23 cellular contexts compared by ENCODE assay signal in the genomic region with DNA sequence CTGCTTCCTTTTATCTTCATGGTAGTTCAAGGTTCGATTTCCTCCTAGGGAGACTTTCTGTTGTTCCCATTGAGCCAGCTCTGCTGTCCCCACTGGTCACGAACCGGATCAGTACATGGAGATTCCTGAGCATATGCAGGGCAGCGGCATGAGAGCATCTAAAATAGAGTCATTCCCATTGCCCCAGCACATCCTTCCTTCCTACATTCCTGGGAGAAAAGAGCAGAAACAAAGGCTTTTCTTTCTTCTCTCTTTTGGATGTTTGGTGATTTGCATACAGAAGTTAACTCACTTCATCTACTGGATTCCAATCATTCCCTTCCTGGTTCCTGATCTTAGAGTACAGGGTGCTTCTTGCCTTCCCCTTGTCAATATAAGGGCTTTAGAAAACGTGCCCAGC.
"Had no signal": no experiment of that assay in that cellular context is flagged by ENCODE, and none has a peak within 500 bp of the region (broad histone marks: within the 10 kb centered on the region; RNA-seq: fewer than 3 reads in every experiment).

No MANE protein-coding gene starts in this region.

- DNase-seq: activated CD4-positive, alpha-beta memory T cell treated with anti-CD3 and anti-CD28 coated beads for 36 hours; activated CD4-positive, alpha-beta T cell treated with anti-CD3 and anti-CD28 coated beads for 36 hours; activated CD8-positive, alpha-beta memory T cell treated with anti-CD3 and anti-CD28 coated beads, Interleukin-2, amount 10 ng/mL, durations not matched to agents 7 days and 5 days; activated T-cell treated with anti-CD3 and anti-CD28 coated beads, Interleukin-2, amount 50 U/mL, for 1 hour; body of pancreas; effector memory CD8-positive, alpha-beta T cell; gastrocnemius medialis; heart left ventricle; left lung; mammary epithelial cell; mucosa of descending colon; naive thymus-derived CD4-positive, alpha-beta T cell; right cardiac atrium; stimulated activated naive CD8-positive, alpha-beta T cell treated with anti-CD3 and anti-CD28 coated beads, Interleukin-15, Interleukin-2, amounts not matched to agents 100 U/mL and 50 U/mL, for 24 hours; SW 1271; transverse colon had no signal

- H3K4me3 ChIP-seq: body of pancreas, gastrocnemius medialis, heart left ventricle, left lung, mucosa of descending colon, skin epidermis, transverse colon, vagina had no signal

- H3K9me3 ChIP-seq: body of pancreas, gastrocnemius medialis, left lung, mucosa of descending colon, transverse colon, vagina had no signal

- H3K4me3 Mint-ChIP-seq: activated CD4-positive, alpha-beta memory T cell treated with anti-CD3 and anti-CD28 coated beads for 36 hours; activated CD4-positive, alpha-beta T cell treated with anti-CD3 and anti-CD28 coated beads for 36 hours; activated CD8-positive, alpha-beta memory T cell treated with anti-CD3 and anti-CD28 coated beads, Interleukin-2, amount 10 ng/mL, durations not matched to agents 7 days and 5 days; activated naive CD4-positive, alpha-beta T cell treated with anti-CD3 and anti-CD28 coated beads, Interleukin-2, amount 50 U/mL, for 24 hours; central memory CD8-positive, alpha-beta T cell; effector memory CD8-positive, alpha-beta T cell; naive thymus-derived CD4-positive, alpha-beta T cell had no signal

- H3K36me3 ChIP-seq: gastrocnemius medialis, heart left ventricle, left lung, transverse colon, vagina had no signal

- H3K4me1 Mint-ChIP-seq: activated CD4-positive, alpha-beta T cell treated with anti-CD3 and anti-CD28 coated beads for 36 hours; activated CD8-positive, alpha-beta memory T cell treated with anti-CD3 and anti-CD28 coated beads, Interleukin-2, amount 10 ng/mL, durations not matched to agents 7 days and 5 days; activated naive CD4-positive, alpha-beta T cell treated with anti-CD3 and anti-CD28 coated beads, Interleukin-2, amount 50 U/mL, for 24 hours; central memory CD8-positive, alpha-beta T cell; naive thymus-derived CD4-positive, alpha-beta T cell had no signal

- H3K4me1 ChIP-seq: body of pancreas, gastrocnemius medialis, heart left ventricle, left lung, transverse colon, vagina had no signal

- H3K27me3 ChIP-seq: body of pancreas, gastrocnemius medialis, heart left ventricle, left lung, transverse colon, vagina had no signal

- H3K27me3 Mint-ChIP-seq: activated CD4-positive, alpha-beta memory T cell treated with anti-CD3 and anti-CD28 coated beads for 36 hours; activated CD4-positive, alpha-beta T cell treated with anti-CD3 and anti-CD28 coated beads for 36 hours; activated CD8-positive, alpha-beta memory T cell treated with anti-CD3 and anti-CD28 coated beads, Interleukin-2, amount 10 ng/mL, durations not matched to agents 7 days and 5 days; activated naive CD4-positive, alpha-beta T cell treated with anti-CD3 and anti-CD28 coated beads, Interleukin-2, amount 50 U/mL, for 24 hours; central memory CD8-positive, alpha-beta T cell; effector memory CD8-positive, alpha-beta T cell; naive thymus-derived CD4-positive, alpha-beta T cell; progenitor cell of endocrine pancreas had no signal

- H3K36me3 Mint-ChIP-seq: activated CD4-positive, alpha-beta memory T cell treated with anti-CD3 and anti-CD28 coated beads for 36 hours; activated CD8-positive, alpha-beta memory T cell treated with anti-CD3 and anti-CD28 coated beads, Interleukin-2, amount 10 ng/mL, durations not matched to agents 7 days and 5 days; activated naive CD4-positive, alpha-beta T cell treated with anti-CD3 and anti-CD28 coated beads, Interleukin-2, amount 50 U/mL, for 24 hours; naive thymus-derived CD4-positive, alpha-beta T cell had no signal

- ATAC-seq: activated CD4-positive, alpha-beta T cell treated with anti-CD3 and anti-CD28 coated beads for 36 hours; activated CD8-positive, alpha-beta memory T cell treated with anti-CD3 and anti-CD28 coated beads, Interleukin-2, amount 10 ng/mL, durations not matched to agents 7 days and 5 days; body of pancreas; effector memory CD8-positive, alpha-beta T cell; gastrocnemius medialis; heart left ventricle; left lung; mucosa of descending colon; naive thymus-derived CD4-positive, alpha-beta T cell; right cardiac atrium; stimulated activated naive CD8-positive, alpha-beta T cell treated with anti-CD3 and anti-CD28 coated beads, Interleukin-15, Interleukin-2, amounts not matched to agents 100 U/mL and 50 U/mL, for 24 hours had no signal

- H3K27ac Mint-ChIP-seq: activated CD4-positive, alpha-beta memory T cell treated with anti-CD3 and anti-CD28 coated beads for 36 hours; activated CD4-positive, alpha-beta T cell treated with anti-CD3 and anti-CD28 coated beads for 36 hours; activated CD8-positive, alpha-beta memory T cell treated with anti-CD3 and anti-CD28 coated beads, Interleukin-2, amount 10 ng/mL, durations not matched to agents 7 days and 5 days; activated naive CD4-positive, alpha-beta T cell treated with anti-CD3 and anti-CD28 coated beads, Interleukin-2, amount 50 U/mL, for 24 hours; activated T-helper 2 cell treated with anti-CD3 and anti-CD28 coated beads, Interferon-gamma antibody, Interleukin-2, Interleukin-4, amounts not matched to agents 10 μg/mL and 5 μg/mL and 100 μg/mL, durations not matched to agents 14 hours and 24 hours and 36 hours; effector memory CD8-positive, alpha-beta T cell; naive thymus-derived CD4-positive, alpha-beta T cell; progenitor cell of endocrine pancreas had no signal

- H3K27ac ChIP-seq: body of pancreas, epithelial cell of prostate, gastrocnemius medialis, heart left ventricle, left lung, skin epidermis, transverse colon, vagina had no signal

- H3K9me3 Mint-ChIP-seq: activated naive CD4-positive, alpha-beta T cell treated with anti-CD3 and anti-CD28 coated beads, Interleukin-2, amount 50 U/mL, for 24 hours had no signal
